24 cellular contexts compared by ENCODE assay signal in genomic region chr20:45940053-45940452, GRCh38. TPM values are rescaled to one million over a fixed set of nuclear protein-coding genes. Genes with fewer than 3 reads are reported as not detected.
DNase-seq lines count a peak whose midpoint lies in the region; ATAC-seq, FAIRE-seq and TF ChIP-seq lines count a peak whose summit lies in the region.
"Had no signal": no experiment of that assay in that cellular context is flagged by ENCODE, and none has a peak within 500 bp of the region (broad histone marks: within the 10 kb centered on the region; RNA-seq: fewer than 3 reads in every experiment).

No MANE protein-coding gene starts in this region.

- H3K4me1 Mint-ChIP-seq in neural crest cell = peaks cover 16% of the 10 kb centered on the region

- no peak for ATAC-seq in HG03097 (IDR thresholded peaks at IDR 0.05; ENCODE audit: low FRiP score, unreplicated experiment)

- CTCF ChIA-PET in A673 (lab: Charles Lee) (no interaction called here), mammary epithelial cell (lab: Charles Lee; ENCODE audit: low non-redundant PET) (interaction anchor here (0.5 kb wide), 1 partner anchor 46 kb away, joined by 3 read pairs; no protein-coding TSS in a partner anchor)

- no TSS peak for BruUV-seq in A673 (replicated peaks; lab: Mats Ljungman, UMichigan)
- BruUV-seq in mammary epithelial cell (replicated peaks; lab: Mats Ljungman, UMichigan) = no TSS peak

- H2AFZ ChIP-seq in mammary epithelial cell (ENCODE audit: low read depth, low read length) = no peak overlapping the region
- H2AFZ ChIP-seq: PC-9 had no signal

- H3K9ac ChIP-seq in mammary epithelial cell (ENCODE audit: insufficient read depth, low read length) = no peak overlapping the region

- WGBS in mammary epithelial cell (ENCODE audit: low coverage, missing lambda C conversion rate) = 92% methylated on average over 3 of the region's 3 CpGs

- POLR2A ChIA-PET in A673 (lab: Charles Lee; ENCODE audit: low non-redundant PET) = no interaction called here

- H3K4me3 Mint-ChIP-seq in neural crest cell = peak overlapping the region; percentile 52
- H3K4me3 Mint-ChIP-seq: B cell had no signal

- H3K36me3 ChIP-seq in A673 (ENCODE audit: insufficient read depth, low read length, poor library complexity, severe bottlenecking) (peaks cover 63% of the 10 kb centered on the region), bronchial epithelial cell (ENCODE audit: control insufficient read depth, insufficient read depth, low read length) (peaks cover 36% of the 10 kb centered on the region), mammary epithelial cell (ENCODE audit: insufficient read depth, low read length) (peaks cover 15% of the 10 kb centered on the region)

- peaks cover 29% of the 10 kb centered on the region for H3K79me2 ChIP-seq in mammary epithelial cell (ENCODE audit: insufficient read depth, low read length)

- H3K27ac ChIP-seq in A673 (ENCODE audit: low read depth, low read length, poor library complexity, severe bottlenecking) (peak overlapping the region; percentile 34), mammary epithelial cell (ENCODE audit: insufficient read depth, low read depth, low read length) (no peak overlapping the region)
- H3K27ac ChIP-seq: C4-2B, PC-9 had no signal

- intact Hi-C loops in A673 (cut with micrococcal nuclease; ENCODE audit: unreplicated experiment) = no loop called here
- intact Hi-C loops in mammary epithelial cell (cut with micrococcal nuclease) = no loop called here

- H3K9me3 ChIP-seq in A673 (ENCODE audit: low read depth, low read length, poor library complexity, severe bottlenecking) (no peaks in the 10 kb centered on the region), mammary epithelial cell (replicated peaks; ENCODE audit: insufficient read depth, low read length) (no peaks in the 10 kb centered on the region)

- H3K4me1 ChIP-seq in A673 (ENCODE audit: insufficient read depth, low read length, poor library complexity, severe bottlenecking) (peaks cover 28% of the 10 kb centered on the region), mammary epithelial cell (ENCODE audit: insufficient read depth, low read length) (peaks cover 20% of the 10 kb centered on the region)

- H3K4me3 ChIP-seq in A673 (ENCODE audit: low read depth, low read length, poor library complexity, severe bottlenecking) = no peak overlapping the region
- H3K4me3 ChIP-seq in bronchial epithelial cell (ENCODE audit: low read depth, low read length) = no peak overlapping the region
- H3K4me3 ChIP-seq in mammary epithelial cell (replicated peaks in 1 of 3; ENCODE audit: insufficient read depth in 1 of 3, low read depth in 2 of 3, low read length in 3 of 3) = no peak overlapping the region
- H3K4me3 ChIP-seq: PC-9 had no signal

- H3K27me3 ChIP-seq in A673 (replicated peaks; ENCODE audit: insufficient read depth, low read depth, low read length, poor library complexity) (no peaks in the 10 kb centered on the region), bronchial epithelial cell (ENCODE audit: control insufficient read depth, insufficient read depth, low read length) (no peaks in the 10 kb centered on the region), mammary epithelial cell (ENCODE audit: insufficient read depth, low read length) (no peaks in the 10 kb centered on the region)

- dilution Hi-C loops in mammary epithelial cell (cut with HindIII; ENCODE audit: low sequenced_read_pairs) = loop anchor here (5.0 kb wide), 2 partner anchors 48 to 128 kb away; partner anchors contain the start of genes CTSA, NEURL2 and UBE2C

- no peak overlapping the region for H3K27ac Mint-ChIP-seq in neural crest cell (ENCODE audit: unreplicated experiment)

- no peaks in the 10 kb centered on the region for H3K9me3 Mint-ChIP-seq in neural crest cell
- H3K9me3 Mint-ChIP-seq: CD8-positive, alpha-beta memory T cell had no signal

- DNase-seq in A673 (ENCODE audit: low spot score) = no peak
- DNase-seq in RKO (ENCODE audit: low spot score) = peak; percentile 49
- DNase-seq in bronchial epithelial cell (ENCODE audit: low read depth) = peak; percentile 20
- no peak for DNase-seq in neural crest cell (ENCODE audit: low read depth, low spot score)
- no peak for DNase-seq in islet precursor cell
- no peak for DNase-seq in mammary epithelial cell
- DNase-seq: CD8-positive, alpha-beta memory T cell; DMS79 treated with DMSO at 0.1 percent for 48 hours; KG1; MM.1S; NCI-H1048; NCI-H1417; NCI-H1694; NCI-H2029 treated with DMSO at 0.1 percent for 48 hours; NCI-H2227 treated with DMSO at 0.1 percent for 48 hours; NCI-H526 treated with DMSO at 0.1 percent for 48 hours; RPMI8226; SHP77 had no signal

- FAIRE-seq in bronchial epithelial cell (lab: Jason Lieb, UNC) = no peak
- FAIRE-seq: GM19239, H54 had no signal

- no peaks in the 10 kb centered on the region for H3K27me3 Mint-ChIP-seq in neural crest cell (ENCODE audit: low read depth)
- H3K27me3 Mint-ChIP-seq: B cell; CD8-positive, alpha-beta memory T cell had no signal

- H3K36me3 Mint-ChIP-seq in neural crest cell (ENCODE audit: low read depth) = peaks cover 12% of the 10 kb centered on the region

- no peak overlapping the region for H3K4me2 ChIP-seq in mammary epithelial cell (ENCODE audit: insufficient read depth, low read depth, low read length)
- H3K4me2 ChIP-seq: PC-9 had no signal

- TF ChIP-seq CTCF in A673 (conservative IDR thresholded peaks at IDR 0.05; ENCODE audit: low read depth, low read length) (no peak), bronchial epithelial cell (IDR thresholded peaks at IDR 0.05; ENCODE audit: insufficient read depth, low read length, severe bottlenecking) (no peak), neural crest cell (conservative IDR thresholded peaks at IDR 0.05) (no peak), mammary epithelial cell (conservative IDR thresholded peaks at IDR 0.05 in 1 of 2, IDR thresholded peaks at IDR 0.05 in 1 of 2; ENCODE audit: extremely low read depth in 1 of 2, insufficient read depth in 1 of 2, low read depth in 1 of 2, low read length in 2 of 2) (no peak)

- no peaks in the 10 kb centered on the region for H4K20me1 ChIP-seq in mammary epithelial cell (ENCODE audit: insufficient read depth, low read length)

- in situ Hi-C loops in mammary epithelial cell (cut with MboI; ENCODE audit: low sequenced_read_pairs in 2 of 2) = no loop called here

RNA-seq across cellular contexts. Expression of gene PCIF1, which starts 5.6 kb away (rescaled TPM):
- total RNA-seq in A673 (2021) (47.5 and 55.8 TPM in 2 replicates), bronchial epithelial cell (4.6 and 6.3 TPM in 2 replicates), neural crest cell (36.4 and 36.5 TPM in 2 replicates), mammary epithelial cell (10 to 100 TPM; 12.7 to 18.9 TPM)
- 12.7 TPM for polyA plus RNA-seq in mammary epithelial cell
- 17.8 TPM for polyA minus RNA-seq in mammary epithelial cell

RNA-seq across cellular contexts. Expression of gene PLTP, which starts 28.1 kb away (rescaled TPM):
- total RNA-seq in A673 (2021) (58.3 and 62.8 TPM in 2 replicates), bronchial epithelial cell (26.9 and 37.4 TPM in 2 replicates), neural crest cell (56.6 and 61.0 TPM in 2 replicates), mammary epithelial cell (10 to 100 TPM in 1 of 2 donors, 1 to 10 TPM in 1; 7.2 to 17.7 TPM)
- polyA plus RNA-seq in mammary epithelial cell = 6.7 TPM
- 1.4 TPM for polyA minus RNA-seq in mammary epithelial cell

RNA-seq across cellular contexts. Expression of gene ZNF335, which starts 31.9 kb away (rescaled TPM):
- total RNA-seq in A673 (2021) = 31.9 and 32.9 TPM in 2 replicates
- 10.3 and 11.8 TPM in 2 replicates for total RNA-seq in bronchial epithelial cell
- 24.8 and 24.9 TPM in 2 replicates for total RNA-seq in neural crest cell
- 10 to 100 TPM; 13.8 to 21.7 TPM for total RNA-seq in mammary epithelial cell
- polyA plus RNA-seq in mammary epithelial cell = 10.5 TPM
- polyA minus RNA-seq in mammary epithelial cell = 32.9 TPM

RNA-seq across cellular contexts. Expression of gene CTSA, which starts 48.9 kb away (rescaled TPM):
- total RNA-seq in A673 (2021) (76.7 and 83.5 TPM in 2 replicates), bronchial epithelial cell (16.8 and 21.0 TPM in 2 replicates), neural crest cell (49.7 and 55.3 TPM in 2 replicates), mammary epithelial cell (10 to 100 TPM; 32.5 to 68.8 TPM)
- polyA plus RNA-seq in mammary epithelial cell = 96.7 TPM
- polyA minus RNA-seq in mammary epithelial cell = 96.8 TPM

RNA-seq across cellular contexts. Expression of gene NEURL2, which starts 49.0 kb away (rescaled TPM):
- total RNA-seq in A673 (2021) (3.2 and 3.3 TPM in 2 replicates), bronchial epithelial cell (1.8 and 2.6 TPM in 2 replicates), neural crest cell (3.3 and 3.5 TPM in 2 replicates), mammary epithelial cell (1 to 10 TPM; 2.1 to 3.3 TPM)
- polyA plus RNA-seq in mammary epithelial cell = 0.36 TPM
- polyA minus RNA-seq in mammary epithelial cell = not detected

Comparison
In these comparisons a context has a peak if more than half of its experiments do, and no peak if none do; other contexts are left out.
1. DNase-seq: peak in RKO (single experiment) and bronchial epithelial cell (single experiment); none in A673 (single experiment), neural crest cell (single experiment), islet precursor cell (single experiment) and mammary epithelial cell (single experiment).